29 cellular contexts compared by ENCODE assay signal in the genomic region with DNA sequence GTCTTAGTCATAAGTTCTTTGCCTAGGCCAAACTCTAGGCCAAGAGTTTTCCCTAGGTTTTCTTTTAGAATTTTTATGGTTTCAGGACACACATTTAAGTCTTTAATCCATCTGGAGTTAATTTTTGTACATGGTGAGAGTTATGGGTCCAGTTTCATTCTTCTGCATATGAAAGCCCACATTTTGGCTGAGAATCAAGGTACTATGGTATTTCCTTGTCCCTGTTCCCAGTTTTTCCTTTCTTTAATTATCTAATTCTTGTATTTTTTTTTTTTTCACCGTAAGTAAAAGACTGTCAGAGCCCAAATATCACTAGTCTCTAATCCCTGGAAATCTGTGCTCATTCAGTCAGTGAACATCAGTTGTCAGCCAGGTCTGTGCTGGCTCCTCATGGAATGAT.
"Had no signal": no experiment of that assay in that cellular context is flagged by ENCODE, and none has a peak within 500 bp of the region (broad histone marks: within the 10 kb centered on the region; RNA-seq: fewer than 3 reads in every experiment).

No MANE protein-coding gene starts in this region.

- H3K4me3 Mint-ChIP-seq: activated CD4-positive, alpha-beta T cell treated with anti-CD3 and anti-CD28 coated beads, Interleukin-2, amount 10 ng/mL, durations not matched to agents 24 days and 14 days; activated CD8-positive, alpha-beta T cell treated with anti-CD3 and anti-CD28 coated beads for 36 hours; activated naive CD4-positive, alpha-beta T cell treated with anti-CD3 and anti-CD28 coated beads, Interleukin-2, amount 50 U/mL, for 24 hours; activated naive CD8-positive, alpha-beta T cell treated with anti-CD3 and anti-CD28 coated beads, Interleukin-2, amount 10 ng/mL, durations not matched to agents 7 days and 5 days; activated T-cell treated with anti-CD3 and anti-CD28 coated beads, Interleukin-2, amount 50 U/mL, for 72 hours had no signal

- H3K27me3 ChIP-seq: ascending aorta, brain microvascular endothelial cell, SJCRH30 had no signal

- H3K9me3 ChIP-seq: ascending aorta, SJCRH30 had no signal

- H3K4me2 ChIP-seq: KMS-11 had no signal

- H3K9me3 Mint-ChIP-seq: activated CD4-positive, alpha-beta T cell treated with anti-CD3 and anti-CD28 coated beads, Interleukin-2, amount 10 ng/mL, durations not matched to agents 24 days and 14 days; activated CD8-positive, alpha-beta T cell treated with anti-CD3 and anti-CD28 coated beads for 36 hours; activated naive CD8-positive, alpha-beta T cell treated with anti-CD3 and anti-CD28 coated beads, Interleukin-2, amount 10 ng/mL, durations not matched to agents 7 days and 5 days; activated T-helper 2 cell treated with anti-CD3 and anti-CD28 coated beads, Interferon-gamma antibody, Interleukin-2, Interleukin-4, amounts not matched to agents 10 μg/mL and 5 μg/mL and 100 μg/mL, durations not matched to agents 14 hours and 24 hours and 36 hours had no signal

- H3K4me1 ChIP-seq: ascending aorta, SJCRH30 had no signal

- H3K27ac ChIP-seq: ascending aorta, brain microvascular endothelial cell, KMS-11, SJCRH30, SK-N-MC had no signal

- H3K4me1 Mint-ChIP-seq: activated CD4-positive, alpha-beta T cell treated with anti-CD3 and anti-CD28 coated beads, Interleukin-2, amount 10 ng/mL, durations not matched to agents 24 days and 14 days; activated naive CD4-positive, alpha-beta T cell treated with anti-CD3 and anti-CD28 coated beads, Interleukin-2, amount 50 U/mL, for 24 hours; activated naive CD8-positive, alpha-beta T cell treated with anti-CD3 and anti-CD28 coated beads, Interleukin-2, amount 10 ng/mL, durations not matched to agents 7 days and 5 days had no signal

- FAIRE-seq: TTC549 had no signal

- H3K36me3 ChIP-seq: ascending aorta, brain microvascular endothelial cell, SJCRH30 had no signal

- H3K4me3 ChIP-seq: ascending aorta, SJCRH30, SK-N-MC had no signal

- H3K9ac ChIP-seq: KMS-11 had no signal

- H3K27me3 Mint-ChIP-seq: activated naive CD8-positive, alpha-beta T cell treated with anti-CD3 and anti-CD28 coated beads, Interleukin-2, amount 10 ng/mL, durations not matched to agents 7 days and 5 days had no signal

- H3K27ac Mint-ChIP-seq: activated CD4-positive, alpha-beta T cell treated with anti-CD3 and anti-CD28 coated beads, Interleukin-2, amount 10 ng/mL, durations not matched to agents 24 days and 14 days; activated CD8-positive, alpha-beta T cell treated with anti-CD3 and anti-CD28 coated beads for 36 hours; activated naive CD4-positive, alpha-beta T cell treated with anti-CD3 and anti-CD28 coated beads, Interleukin-2, amount 50 U/mL, for 24 hours; activated naive CD8-positive, alpha-beta T cell treated with anti-CD3 and anti-CD28 coated beads, Interleukin-2, amount 10 ng/mL, durations not matched to agents 7 days and 5 days; activated T-cell treated with anti-CD3 and anti-CD28 coated beads, Interleukin-2, amount 50 U/mL, for 72 hours; activated T-helper 2 cell treated with anti-CD3 and anti-CD28 coated beads, Interferon-gamma antibody, Interleukin-2, Interleukin-4, amounts not matched to agents 10 μg/mL and 5 μg/mL and 100 μg/mL, durations not matched to agents 14 hours and 24 hours and 36 hours had no signal

- DNase-seq: activated CD4-positive, alpha-beta T cell treated with anti-CD3 and anti-CD28 coated beads, Interleukin-2, amount 10 ng/mL, durations not matched to agents 24 days and 14 days; activated CD4-positive, alpha-beta T cell treated with anti-CD3 and anti-CD28 coated beads, Interleukin-2, amount 50 U/mL, for 4 hours; activated CD8-positive, alpha-beta T cell treated with anti-CD3 and anti-CD28 coated beads for 36 hours; activated gamma-delta T cell; activated naive CD4-positive, alpha-beta T cell treated with Interleukin-2 at 50 U/mL for 16 hours; activated naive CD8-positive, alpha-beta T cell treated with anti-CD3 and anti-CD28 coated beads, Interleukin-2, amount 10 ng/mL, durations not matched to agents 7 days and 5 days; activated T-cell treated with anti-CD3 and anti-CD28 coated beads, Interleukin-2, amount 50 U/mL, for 1 hour; activated T-cell treated with anti-CD3 and anti-CD28 coated beads, Interleukin-2, amount 50 U/mL, for 72 hours; amygdala; brain microvascular endothelial cell; central memory CD4-positive, alpha-beta T cell; MM.1S; MV-4-11; NCI-H1092; NCI-H1436 treated with DMSO at 0.1 percent for 48 hours; NCI-H187; NCI-H2081; NCI-H2171 treated with DMSO at 0.1 percent for 48 hours; NCI-H2227 treated with DMSO at 0.1 percent for 48 hours; NCI-H524 treated with DMSO at 0.1 percent for 48 hours; SHP77; SJCRH30; T1000 had no signal

- H3K36me3 Mint-ChIP-seq: activated naive CD4-positive, alpha-beta T cell treated with anti-CD3 and anti-CD28 coated beads, Interleukin-2, amount 50 U/mL, for 24 hours; activated naive CD8-positive, alpha-beta T cell treated with anti-CD3 and anti-CD28 coated beads, Interleukin-2, amount 10 ng/mL, durations not matched to agents 7 days and 5 days had no signal
